Comparison of ENCODE assay signal across 28 cellular contexts in the genomic region with DNA sequence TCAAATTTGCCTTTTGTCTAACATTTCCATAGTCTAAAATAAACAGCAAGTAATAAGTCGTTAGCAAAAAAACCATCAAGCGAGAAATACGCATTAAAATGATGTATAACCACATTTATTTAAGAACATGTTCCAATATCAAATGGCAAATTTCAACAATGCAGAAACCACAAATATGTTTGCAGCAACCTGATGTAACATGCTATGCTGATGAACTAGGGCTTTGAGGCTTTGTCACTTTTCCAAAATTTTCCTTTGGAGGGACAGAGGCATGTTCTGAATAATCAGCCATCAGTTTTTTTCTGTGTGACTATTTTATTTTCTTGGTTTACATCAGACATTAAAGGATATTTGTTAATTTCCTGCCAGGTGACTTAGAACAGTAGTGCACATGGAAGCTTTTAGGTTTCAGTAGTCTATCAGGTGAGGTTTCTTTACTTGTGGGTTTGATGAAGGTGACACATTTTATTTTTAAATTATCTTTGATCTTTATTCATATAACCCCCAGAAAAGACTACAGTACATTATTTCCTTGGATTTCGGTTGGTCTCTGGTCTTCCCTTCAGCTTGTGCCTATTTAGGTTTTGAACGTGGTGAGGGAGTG.
DNase-seq lines count a peak whose midpoint lies in the region; ATAC-seq, FAIRE-seq and TF ChIP-seq lines count a peak whose summit lies in the region.
"Had no signal": no experiment of that assay in that cellular context is flagged by ENCODE, and none has a peak within 500 bp of the region (broad histone marks: within the 10 kb centered on the region; RNA-seq: fewer than 3 reads in every experiment).

No MANE protein-coding gene starts in this region.

- H3K9me3 ChIP-seq in keratinocyte (ENCODE audit: control insufficient read depth, low read depth, low read length), result no peaks in the 10 kb centered on the region
- H3K9me3 ChIP-seq: ascending aorta, colonic mucosa, mucosa of descending colon, suprapubic skin had no signal

- no peak for ATAC-seq in Right ventricle myocardium inferior
- ATAC-seq: activated CD8-positive, alpha-beta T cell treated with anti-CD3 and anti-CD28 coated beads, Interleukin-2, amount 10 ng/mL, durations not matched to agents 7 days and 5 days; GM12878; mucosa of descending colon had no signal

- no peak overlapping the region for H2AFZ ChIP-seq in keratinocyte (ENCODE audit: control insufficient read depth, low read length)

- TF ChIP-seq POLR2A in H54 (IDR thresholded peaks at IDR 0.05; ENCODE audit: low read depth, low read length), result no peak

- H4K20me1 ChIP-seq in keratinocyte (ENCODE audit: control insufficient read depth, extremely low read depth, insufficient read depth, low read length), result no peaks in the 10 kb centered on the region

- no peak overlapping the region for H3K4me3 Mint-ChIP-seq in chondrocyte (ENCODE audit: unreplicated experiment)
- H3K4me3 Mint-ChIP-seq: activated CD8-positive, alpha-beta T cell treated with anti-CD3 and anti-CD28 coated beads, Interleukin-2, amount 10 ng/mL, durations not matched to agents 7 days and 5 days; CD8-positive, alpha-beta memory T cell had no signal

- in situ Hi-C loops in GM13976 (cut with MboI; ENCODE audit: low sequenced_read_pairs, unreplicated experiment), result no loop called here

- no peak overlapping the region for H3K4me2 ChIP-seq in keratinocyte (ENCODE audit: control insufficient read depth, extremely low read depth, insufficient read depth, low read depth, low read length)

- TF ChIP-seq CTCF in AG10803 (conservative IDR thresholded peaks at IDR 0.05; ENCODE audit: low read length) (no peak), chondrocyte (IDR thresholded peaks at IDR 0.05) (no peak), keratinocyte (optimal IDR thresholded peaks at IDR 0.05 in 1 of 3, IDR thresholded peaks at IDR 0.05 in 1 of 3, conservative IDR thresholded peaks at IDR 0.05 in 1 of 3; ENCODE audit: extremely low read depth in 1 of 3, insufficient read depth in 2 of 3, low read length in 3 of 3) (no peak), GM13976 (IDR thresholded peaks at IDR 0.05; ENCODE audit: borderline replicate concordance, control extremely low read depth, extremely low read depth, insufficient read depth, missing control alignments) (no peak)

- no peak overlapping the region for H3K9ac ChIP-seq in keratinocyte (ENCODE audit: control insufficient read depth, extremely low read depth, insufficient read depth, low read length)

- H3K27ac Mint-ChIP-seq in chondrocyte (ENCODE audit: unreplicated experiment), result peak overlapping the region; percentile 85
- H3K27ac Mint-ChIP-seq: activated CD8-positive, alpha-beta T cell treated with anti-CD3 and anti-CD28 coated beads, Interleukin-2, amount 10 ng/mL, durations not matched to agents 7 days and 5 days; CD8-positive, alpha-beta memory T cell; progenitor cell of endocrine pancreas had no signal

- H3K9me3 Mint-ChIP-seq in chondrocyte (ENCODE audit: low read depth), result no peaks in the 10 kb centered on the region
- H3K9me3 Mint-ChIP-seq: CD8-positive, alpha-beta memory T cell had no signal

- peaks cover 4 to 16% of the 10 kb centered on the region in 2 experiments for H3K36me3 ChIP-seq in keratinocyte (ENCODE audit: control insufficient read depth in 2 of 2, extremely low read depth in 1 of 2, insufficient read depth in 2 of 2, low read length in 2 of 2)
- H3K36me3 ChIP-seq: colonic mucosa had no signal

- no peaks in the 10 kb centered on the region for H3K9me1 ChIP-seq in keratinocyte (ENCODE audit: control insufficient read depth, extremely low read depth, insufficient read depth, low read length)

- peaks cover 76% of the 10 kb centered on the region for H3K4me1 Mint-ChIP-seq in chondrocyte (ENCODE audit: low read depth)

- peak; percentile 92 for DNase-seq in AG10803 (ENCODE audit: low read depth)
- no peak for DNase-seq in H54 (ENCODE audit: insufficient read length, low spot score)
- no peak for DNase-seq in chondrocyte (ENCODE audit: low spot score)
- no peak for DNase-seq in keratinocyte (ENCODE audit: low read depth, low spot score)
- DNase-seq in cortex of kidney (lab: John Stamatoyannopoulos, UW), result no peak
- no peak for DNase-seq in Right ventricle myocardium inferior (ENCODE audit: missing footprints)
- DNase-seq in GM13976 (ENCODE audit: low spot score), result no peak
- DNase-seq: activated CD4-positive, CD25-positive, alpha-beta regulatory T cell; activated CD8-positive, alpha-beta T cell treated with anti-CD3 and anti-CD28 coated beads, Interleukin-2, amount 10 ng/mL, durations not matched to agents 7 days and 5 days; activated naive CD4-positive, alpha-beta T cell treated with Interleukin-2 at 50 U/mL for 16 hours; activated T-cell treated with anti-CD3 and anti-CD28 coated beads, Interleukin-2, amount 50 U/mL, for 1 hour; AML-193; CD8-positive, alpha-beta memory T cell; colonic mucosa; foreskin melanocyte; GDM1; mucosa of descending colon; NCI-H2081 treated with DMSO at 0.1 percent for 48 hours; NCI-H446; OCI-M1; SHP77; T1000 had no signal

- intact Hi-C loops in Right ventricle myocardium inferior (cut with DNase I), result no loop called here

- dilution Hi-C loops in keratinocyte (cut with MboI; ENCODE audit: extremely low pct_ligation_motif_present, low sequenced_read_pairs), result no loop called here

- H3K27ac ChIP-seq in keratinocyte (ENCODE audit: control insufficient read depth, insufficient read depth, low read length), result no peak overlapping the region
- H3K27ac ChIP-seq: ascending aorta, colonic mucosa, suprapubic skin had no signal

- H3K27me3 ChIP-seq in keratinocyte (ENCODE audit: control insufficient read depth, extremely low read depth, insufficient read depth, low read length), result no peaks in the 10 kb centered on the region
- H3K27me3 ChIP-seq: ascending aorta, colonic mucosa, suprapubic skin had no signal

- peaks cover 42% of the 10 kb centered on the region for H3K36me3 Mint-ChIP-seq in chondrocyte (ENCODE audit: low read depth)

- H3K79me2 ChIP-seq in keratinocyte (ENCODE audit: control insufficient read depth, insufficient read depth, low read length), result no peaks in the 10 kb centered on the region

- FAIRE-seq in H54 (lab: Jason Lieb, UNC) (peak; percentile 79), keratinocyte (lab: Jason Lieb, UNC) (peak; percentile 59)
- FAIRE-seq: endometrium, urothelium cell line had no signal

- H3K4me3 ChIP-seq in AG10803 (ENCODE audit: low read length) (no peak overlapping the region), keratinocyte (ENCODE audit: control insufficient read depth in 2 of 3, extremely low read depth in 1 of 3, insufficient read depth in 2 of 3, low read depth in 1 of 3, low read length in 3 of 3) (no peak overlapping the region)
- H3K4me3 ChIP-seq: ascending aorta, colonic mucosa, GM12878, mucosa of descending colon, suprapubic skin had no signal

- H3K4me1 ChIP-seq in keratinocyte (ENCODE audit: control insufficient read depth, extremely low read depth, insufficient read depth, low read length), result no peaks in the 10 kb centered on the region
- H3K4me1 ChIP-seq: colonic mucosa, suprapubic skin had no signal

- H3K27me3 Mint-ChIP-seq in chondrocyte (ENCODE audit: low read depth), result no peaks in the 10 kb centered on the region
- H3K27me3 Mint-ChIP-seq: CD8-positive, alpha-beta memory T cell; progenitor cell of endocrine pancreas had no signal
